18 cellular contexts compared by ENCODE assay signal in genomic region chr14:99616832-99617488, GRCh38. TPM values are rescaled to one million over a fixed set of nuclear protein-coding genes. Genes with fewer than 3 reads are reported as not detected.
DNase-seq lines count a peak whose midpoint lies in the region; TF ChIP-seq lines count a peak whose summit lies in the region.
"Had no signal": no experiment of that assay in that cellular context is flagged by ENCODE, and none has a peak within 500 bp of the region (broad histone marks: within the 10 kb centered on the region; RNA-seq: fewer than 3 reads in every experiment).

No MANE protein-coding gene starts in this region.

- DNase-seq in NCI-H82 treated with DMSO at 0.1 percent for 48 hours (lab: John Stamatoyannopoulos, UW; ENCODE audit: unreplicated experiment) (peak; percentile 72), fibroblast of villous mesenchyme (ENCODE audit: low read depth) (peak; percentile 37), glomerular visceral epithelial cell (ENCODE audit: extremely low spot score) (no peak), putamen (ENCODE audit: low spot score) (no peak), NCI-H774 (lab: John Stamatoyannopoulos, UW) (no peak)
- no peak for DNase-seq in activated CD4-positive, alpha-beta T cell treated with anti-CD3 and anti-CD28 coated beads, Interleukin-2, amount 50 U/mL, for 4 hours
- DNase-seq: BE2C; CD4-positive, CD25-positive, alpha-beta regulatory T cell; DND-41; Kasumi-1; NCI-H1930; NCI-H226; NCI-H510A treated with DMSO at 0.1 percent for 48 hours had no signal

- no peak overlapping the region for H3K27ac ChIP-seq in HEK293 (ENCODE audit: extremely low read depth, low read depth, low read length)
- H3K27ac ChIP-seq: A549 had no signal

- H3K36me3 Mint-ChIP-seq in nephron (ENCODE audit: low read depth), result no peaks in the 10 kb centered on the region
- H3K36me3 Mint-ChIP-seq: CD4-positive, CD25-positive, alpha-beta regulatory T cell had no signal

- CTCF ChIA-PET in HEK293 (lab: Yijun Ruan, JAX), result interaction anchor here (1.1 kb wide), 1 partner anchor 11 kb away, joined by 5 read pairs; no protein-coding TSS in a partner anchor

- TF ChIP-seq CTCF in HEK293 (tag by site-specific recombination; IDR thresholded peaks at IDR 0.05) (no peak), fibroblast of villous mesenchyme (IDR thresholded peaks at IDR 0.05; ENCODE audit: insufficient read depth, low read depth, low read length) (no peak), nephron (IDR thresholded peaks at IDR 0.05; ENCODE audit: unreplicated experiment in 3 of 3) (no peak)

- H3K4me1 ChIP-seq in HEK293 (ENCODE audit: control insufficient read depth, insufficient read depth, low read length), result peaks cover 4% of the 10 kb centered on the region
- H3K4me1 ChIP-seq: A549 had no signal

- H3K4me1 Mint-ChIP-seq in nephron, result peaks cover 36% of the 10 kb centered on the region

- peak overlapping the region in 1 of 3 experiments; percentile 2 for H3K4me3 Mint-ChIP-seq in nephron
- H3K4me3 Mint-ChIP-seq: CD4-positive, CD25-positive, alpha-beta regulatory T cell had no signal

- no peaks in the 10 kb centered on the region for H3K27me3 Mint-ChIP-seq in nephron (ENCODE audit: low read depth)

- POLR2A ChIA-PET in HEK293 (lab: Yijun Ruan, JAX), result no interaction called here

- no peaks in the 10 kb centered on the region for H3K36me3 ChIP-seq in HEK293 (ENCODE audit: control insufficient read depth in 2 of 2, insufficient read depth in 1 of 2, low read length in 2 of 2)
- H3K36me3 ChIP-seq: BE2C had no signal

- peak overlapping the region; percentile 82 to 93 (median 89) for H3K27ac Mint-ChIP-seq in nephron
- H3K27ac Mint-ChIP-seq: CD4-positive, CD25-positive, alpha-beta regulatory T cell had no signal

- no peak overlapping the region for H3K4me3 ChIP-seq in HEK293 (ENCODE audit: low read depth, low read length)
- H3K4me3 ChIP-seq in fibroblast of villous mesenchyme (ENCODE audit: low read depth, low read length), result no peak overlapping the region
- H3K4me3 ChIP-seq: A549, GM12878 had no signal

- no peaks in the 10 kb centered on the region for H3K9me3 Mint-ChIP-seq in nephron
- H3K9me3 Mint-ChIP-seq: CD4-positive, CD25-positive, alpha-beta regulatory T cell had no signal

- no peaks in the 10 kb centered on the region for H3K9me3 ChIP-seq in HEK293 (ENCODE audit: control insufficient read depth, insufficient read depth, low read depth, low read length)
- H3K9me3 ChIP-seq: A549, BE2C had no signal

TF ChIP-seq in HEK293, 187 proteins besides CTCF, POLR2A, EP300 and RAD21:
- no peak for TF ChIP-seq ZNF292 (tag by site-specific recombination; IDR thresholded peaks at IDR 0.05; ENCODE audit: borderline replicate concordance, low read depth)
- TF ChIP-seq GLIS1 (tag by site-specific recombination; IDR thresholded peaks at IDR 0.05), result peak; percentile 67
- TF ChIP-seq PRDM4 (tag by site-specific recombination; IDR thresholded peaks at IDR 0.05), result peak; percentile 80
- no peak for TF ChIP-seq PRDM6 (tag by site-specific recombination; IDR thresholded peaks at IDR 0.05)
- TF ChIP-seq ZFHX2 (tag by site-specific recombination; conservative IDR thresholded peaks at IDR 0.05), result peak; percentile 27; the same call in 1 of the 2 replicates

RNA-seq across cellular contexts. Expression of gene CCDC85C, which starts 13.0 kb away (rescaled TPM):
- total RNA-seq in fibroblast of villous mesenchyme, result 7.4 and 11.2 TPM in 2 replicates

RNA-seq across cellular contexts. Expression of gene HHIPL1, which starts 28.0 kb away (rescaled TPM):
- total RNA-seq in fibroblast of villous mesenchyme, result 3.9 TPM in 2 replicates
- total RNA-seq: CD4-positive, CD25-positive, alpha-beta regulatory T cell; GM12878; MCF 10A had no signal

Comparison
In these comparisons a context has a peak if more than half of its experiments do, and no peak if none do; other contexts are left out.
1. DNase-seq: peak in NCI-H82 treated with DMSO at 0.1 percent for 48 hours (single experiment) and fibroblast of villous mesenchyme (single experiment); none in glomerular visceral epithelial cell (single experiment), putamen (single experiment), activated CD4-positive, alpha-beta T cell treated with anti-CD3 and anti-CD28 coated beads, Interleukin-2, amount 50 U/mL, for 4 hours (0 of 2) and NCI-H774 (single experiment).